Comparison of ENCODE assay signal across 21 cellular contexts in the genomic region with DNA sequence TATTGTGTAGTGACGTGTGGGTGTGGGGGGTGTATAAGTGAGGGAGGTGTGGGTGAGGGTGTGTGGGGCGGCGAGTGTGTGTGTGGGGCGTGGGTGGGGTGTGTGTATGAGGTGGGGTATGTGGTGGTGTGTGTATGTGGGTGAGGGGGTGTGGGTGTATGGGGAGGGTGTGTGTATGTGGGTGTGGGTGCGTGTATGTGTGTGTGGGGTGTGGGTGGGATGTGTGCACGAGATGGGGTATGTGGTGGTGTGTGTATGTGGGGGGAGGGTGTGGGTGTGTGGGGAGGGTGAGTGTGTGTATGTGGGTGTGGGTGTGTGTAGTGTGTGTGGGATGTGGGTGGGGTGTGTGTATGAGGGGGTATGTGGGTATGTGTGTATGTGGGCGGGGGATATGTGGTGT.
"Had no signal": no experiment of that assay in that cellular context is flagged by ENCODE, and none has a peak within 500 bp of the region (broad histone marks: within the 10 kb centered on the region; RNA-seq: fewer than 3 reads in every experiment).

No MANE protein-coding gene starts in this region.

- DNase-seq: colonic mucosa; dermis blood vessel endothelial cell; esophagus squamous epithelium; foreskin fibroblast; immature natural killer cell; left ventricle myocardium inferior; lower lobe of right lung; midbrain; nephron progenitor cell; psoas muscle; retina; sigmoid colon; stimulated activated CD4-positive, alpha-beta T cell treated with anti-CD3 and anti-CD28 coated beads, Interleukin-2, amount 100 ng/mL, for 24 hours; stimulated activated CD4-positive, alpha-beta T cell treated with anti-CD3 and anti-CD28 coated beads, Interleukin-4, amount 100 ng/mL, for 4 hours; stimulated activated naive CD4-positive, alpha-beta T cell; thyroid gland had no signal

- H3K4me3 ChIP-seq: colonic mucosa, esophagus squamous epithelium, left ventricle myocardium inferior, lower lobe of right lung, psoas muscle, sigmoid colon, skin epidermis, suprapubic skin, thyroid gland, vagina had no signal

- H3K9me3 Mint-ChIP-seq: nephron progenitor cell, type B pancreatic cell had no signal

- H3K36me3 Mint-ChIP-seq: immature natural killer cell, memory B cell, type B pancreatic cell had no signal

- H3K4me1 Mint-ChIP-seq: immature natural killer cell, memory B cell, nephron progenitor cell had no signal

- H3K4me3 Mint-ChIP-seq: immature natural killer cell, memory B cell, nephron progenitor cell, type B pancreatic cell had no signal

- ATAC-seq: psoas muscle had no signal

- H3K4me1 ChIP-seq: colonic mucosa, esophagus squamous epithelium, left ventricle myocardium inferior, lower lobe of right lung, psoas muscle, sigmoid colon, suprapubic skin, thyroid gland, vagina had no signal

- H3K9me3 ChIP-seq: colonic mucosa, esophagus squamous epithelium, lower lobe of right lung, sigmoid colon, suprapubic skin, thyroid gland, vagina had no signal

- H3K27me3 ChIP-seq: colonic mucosa, esophagus squamous epithelium, sigmoid colon, suprapubic skin, thyroid gland, vagina had no signal

- H3K27ac Mint-ChIP-seq: immature natural killer cell, memory B cell, nephron progenitor cell, type B pancreatic cell had no signal

- H3K36me3 ChIP-seq: colonic mucosa, esophagus squamous epithelium, left ventricle myocardium inferior, lower lobe of right lung, sigmoid colon, suprapubic skin, thyroid gland, vagina had no signal

- H3K27ac ChIP-seq: colonic mucosa, esophagus squamous epithelium, left ventricle myocardium inferior, lower lobe of right lung, psoas muscle, sigmoid colon, skin epidermis, suprapubic skin, thyroid gland, vagina had no signal
